Comparison of ENCODE assay signal across 13 cellular contexts in the genomic region with DNA sequence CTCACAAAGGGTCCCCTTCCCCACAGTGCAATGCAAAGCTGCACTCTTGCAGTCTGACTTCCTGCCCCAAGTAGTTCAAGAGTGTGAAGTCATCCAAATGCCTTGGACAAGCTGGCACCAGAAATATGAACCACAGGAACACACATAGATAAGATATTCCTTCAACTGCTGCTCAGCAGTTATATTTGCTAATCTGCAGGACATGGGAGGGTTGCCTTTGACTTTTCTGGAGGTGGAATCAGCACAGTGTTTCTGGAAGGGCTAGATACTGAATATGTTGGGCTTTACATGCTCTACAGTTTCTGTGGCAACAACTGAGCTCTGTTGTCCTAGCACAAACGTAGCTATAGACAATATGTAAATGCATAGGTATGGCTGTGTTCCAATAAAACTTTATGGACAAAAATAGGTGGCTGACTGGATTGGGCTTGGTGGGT.
A peak's percentile ranks its signal among the peaks of the same experiment; 100 is the strongest.
DNase-seq lines count a peak whose midpoint lies in the region; ATAC-seq and TF ChIP-seq lines count a peak whose summit lies in the region.
"Had no signal": no experiment of that assay in that cellular context is flagged by ENCODE, and none has a peak within 500 bp of the region (broad histone marks: within the 10 kb centered on the region; RNA-seq: fewer than 3 reads in every experiment).

No MANE protein-coding gene starts in this region.

- H3K36me3 ChIP-seq in colonic mucosa: no peaks in the 10 kb centered on the region

- peaks cover 36% of the 10 kb centered on the region for H3K27me3 Mint-ChIP-seq in stimulated activated memory B cell treated with anti-CD40 and anti-IgM and Interleukin-4, amounts not matched to agents 10 μg/mL and 1 μg/mL and 100 μg/mL, for 72 hours

- H3K4me1 ChIP-seq in colonic mucosa: no peaks in the 10 kb centered on the region

- H3K9me3 Mint-ChIP-seq in stimulated activated memory B cell treated with anti-CD40 and anti-IgM and Interleukin-4, amounts not matched to agents 10 μg/mL and 1 μg/mL and 100 μg/mL, for 72 hours: no peaks in the 10 kb centered on the region
- H3K9me3 Mint-ChIP-seq: activated B cell treated with CpG ODN at 0.5 μM for 24 hours had no signal

- H3K27me3 ChIP-seq in colonic mucosa: no peaks in the 10 kb centered on the region
- H3K27me3 ChIP-seq: ascending aorta had no signal

- no peak overlapping the region for H3K27ac Mint-ChIP-seq in stimulated activated memory B cell treated with anti-CD40 and anti-IgM and Interleukin-4, amounts not matched to agents 10 μg/mL and 1 μg/mL and 100 μg/mL, for 72 hours
- H3K27ac Mint-ChIP-seq: activated B cell treated with CpG ODN at 0.5 μM for 24 hours had no signal

- no peak for TF ChIP-seq CTCF in colonic mucosa (IDR thresholded peaks at IDR 0.05)

- no peak overlapping the region for H3K4me3 ChIP-seq in colonic mucosa
- H3K4me3 ChIP-seq: ascending aorta had no signal

- intact Hi-C loops in colonic mucosa (cut with DNase I): loop anchor here (5.0 kb wide), 1 partner anchor 35 kb away; no protein-coding TSS in a partner anchor

- no peak overlapping the region for H3K27ac ChIP-seq in colonic mucosa
- H3K27ac ChIP-seq: C4-2B had no signal

- H3K9ac ChIP-seq in colonic mucosa (ENCODE audit: low read depth in 2 of 2, low read length in 2 of 2): no peak overlapping the region

- H3K36me3 Mint-ChIP-seq in stimulated activated memory B cell treated with anti-CD40 and anti-IgM and Interleukin-4, amounts not matched to agents 10 μg/mL and 1 μg/mL and 100 μg/mL, for 72 hours: no peaks in the 10 kb centered on the region

- no peaks in the 10 kb centered on the region for H3K9me3 ChIP-seq in colonic mucosa
- H3K9me3 ChIP-seq: ascending aorta had no signal

- H3K4me1 Mint-ChIP-seq in stimulated activated memory B cell treated with anti-CD40 and anti-IgM and Interleukin-4, amounts not matched to agents 10 μg/mL and 1 μg/mL and 100 μg/mL, for 72 hours: no peaks in the 10 kb centered on the region
- H3K4me1 Mint-ChIP-seq: activated B cell treated with CpG ODN at 0.5 μM for 24 hours had no signal

- DNase-seq in DMS53 treated with DMSO at 0.1 percent for 48 hours (lab: John Stamatoyannopoulos, UW; ENCODE audit: unreplicated experiment) (peak; percentile 26), LHCN-M2 (ENCODE audit: low read depth) (peak; percentile 87), amniotic epithelial cell (ENCODE audit: low read depth) (peak; percentile 96), left lobe of liver (ENCODE audit: low spot score) (no peak), colonic mucosa (no peak)
- no peak for DNase-seq in activated CD4-positive, alpha-beta T cell treated with anti-CD3 and anti-CD28 coated beads for 4 hours
- no peak for DNase-seq in stimulated activated naive CD4-positive, alpha-beta T cell (lab: John Stamatoyannopoulos, UW)
- DNase-seq: activated B cell treated with CpG ODN at 0.5 μM for 24 hours; activated T-cell treated with anti-CD3 and anti-CD28 coated beads, Interleukin-2, amount 50 U/mL, for 1 hour; NCI-H446 treated with DMSO at 0.1 percent for 48 hours had no signal

- no peak overlapping the region for H3K4me3 Mint-ChIP-seq in stimulated activated memory B cell treated with anti-CD40 and anti-IgM and Interleukin-4, amounts not matched to agents 10 μg/mL and 1 μg/mL and 100 μg/mL, for 72 hours
- H3K4me3 Mint-ChIP-seq: activated B cell treated with CpG ODN at 0.5 μM for 24 hours had no signal

- ATAC-seq in left lobe of liver: peak; percentile 52
- ATAC-seq in stimulated activated memory B cell treated with anti-CD40 and anti-IgM and Interleukin-4, amounts not matched to agents 10 μg/mL and 1 μg/mL and 100 μg/mL, for 72 hours: no peak

Comparison
In these comparisons a context has a peak if more than half of its experiments do, and no peak if none do; other contexts are left out.
1. DNase-seq: peak in DMS53 treated with DMSO at 0.1 percent for 48 hours (single experiment), LHCN-M2 (single experiment) and amniotic epithelial cell (single experiment); none in left lobe of liver (single experiment), activated CD4-positive, alpha-beta T cell treated with anti-CD3 and anti-CD28 coated beads for 4 hours (0 of 2), colonic mucosa (single experiment) and stimulated activated naive CD4-positive, alpha-beta T cell (0 of 6).